8 cellular contexts compared by ENCODE assay signal in the genomic region with DNA sequence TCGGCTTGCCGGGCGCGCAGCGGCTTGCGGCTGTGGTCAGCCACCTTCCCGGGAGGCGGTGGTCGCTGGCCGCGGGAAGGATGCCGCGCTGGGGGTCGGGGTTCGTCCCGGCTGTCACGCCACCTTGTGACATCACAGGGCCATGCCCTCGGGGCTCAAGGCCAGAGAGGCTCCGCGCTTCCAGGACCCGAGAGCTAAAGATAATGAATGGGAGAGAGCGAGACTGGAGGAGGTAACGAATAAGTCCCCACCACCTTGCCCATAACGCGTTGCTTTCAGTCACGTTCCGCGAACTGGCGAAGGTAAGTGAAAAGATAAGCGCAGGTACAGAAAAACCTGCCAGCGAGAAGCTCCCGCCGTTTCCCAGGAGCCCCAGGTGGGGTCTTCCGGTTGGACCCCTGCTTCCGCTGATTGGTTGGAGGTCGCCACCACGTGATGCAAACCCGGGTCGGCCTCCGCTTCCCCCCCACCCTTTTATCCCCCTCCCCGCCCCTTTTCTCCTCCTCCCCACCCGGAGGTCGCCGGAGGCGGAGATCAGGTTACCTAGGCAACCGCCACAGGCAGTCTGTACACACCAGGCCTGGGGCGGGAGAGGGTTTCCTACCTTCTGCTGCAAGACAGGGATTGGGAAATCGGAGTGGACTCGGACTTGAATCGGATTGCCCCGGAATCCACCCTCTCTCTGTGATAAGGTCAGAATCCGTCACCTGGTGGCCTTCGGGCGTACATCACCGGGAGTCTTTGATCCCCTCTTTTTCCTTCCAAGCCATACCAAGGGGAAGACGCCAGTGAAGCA. TPM values are rescaled to one million over a fixed set of nuclear protein-coding genes. Genes with fewer than 3 reads are reported as not detected.
DNase-seq lines count a peak whose midpoint lies in the region; ATAC-seq, FAIRE-seq and TF ChIP-seq lines count a peak whose summit lies in the region.

Gene LRRC9 (plus strand): TSS at position 563 of the 796 bp plus-strand sequence.

- H3K23me2 ChIP-seq in H1 (ENCODE audit: low read depth, low read length): peaks cover 6% of the 10 kb centered on the region

- in situ Hi-C loops in IMR-90 (cut with MboI; ENCODE audit: low sequenced_read_pairs): no loop called here

- no peak within 1 kb of the TSS for H2BK120ac ChIP-seq in IMR-90 (ENCODE audit: low read depth, low read length)
- H2BK120ac ChIP-seq in H1 (replicated peaks; ENCODE audit: low read depth, low read length): no peak within 1 kb of the TSS

- no peak within 1 kb of the TSS for H3K14ac ChIP-seq in IMR-90 (replicated peaks; ENCODE audit: low read depth, low read length)
- H3K14ac ChIP-seq in H1 (ENCODE audit: insufficient read length): no peak within 1 kb of the TSS

- no peak within 1 kb of the TSS for H3K18ac ChIP-seq in IMR-90 (ENCODE audit: low read depth, low read length)
- H3K18ac ChIP-seq in H1 (ENCODE audit: extremely low read depth, low read length): peak within 1 kb of the TSS; percentile 100

- TF ChIP-seq CTCF in DND-41 (IDR thresholded peaks at IDR 0.05; ENCODE audit: borderline replicate concordance, extremely low read depth, low read length, poor library complexity, severe bottlenecking): no peak
- TF ChIP-seq CTCF in IMR-90 (conservative IDR thresholded peaks at IDR 0.05; ENCODE audit: low read depth, low read length): no peak
- peak in 1 of 3 experiments; percentile 15; a peak in 1 of 4 replicates for TF ChIP-seq CTCF in H1 (IDR thresholded peaks at IDR 0.05; ENCODE audit: control extremely low read depth in 1 of 3, insufficient read depth in 1 of 3, low read depth in 1 of 3, low read length in 3 of 3)

- H3K36me3 ChIP-seq in DND-41 (ENCODE audit: insufficient read depth, low read length): no peaks in the 10 kb centered on the region
- no peaks in the 10 kb centered on the region for H3K36me3 ChIP-seq in IMR-90 (ENCODE audit: control insufficient read depth, insufficient read depth, low read length)
- no peaks in the 10 kb centered on the region for H3K36me3 ChIP-seq in H1 (ENCODE audit: control insufficient read depth in 2 of 4, insufficient read depth in 4 of 4, low read length in 3 of 4)
- H3K36me3 ChIP-seq in mesodermal cell (ENCODE audit: control insufficient read depth, insufficient read depth, low read length): no peaks in the 10 kb centered on the region

- peak; percentile 5 for DNase-seq in DND-41
- DNase-seq in IMR-90: no peak
- peak; percentile 88 to 89 for DNase-seq in H1 (ENCODE audit: low read depth in 1 of 2, low spot score in 2 of 2)
- peak; percentile 18 for DNase-seq in superior temporal gyrus (ENCODE audit: extremely low spot score)
- no peak for DNase-seq in SIG-M5 (lab: John Stamatoyannopoulos, UW)

- H2BK15ac ChIP-seq in IMR-90 (ENCODE audit: low read depth, low read length): no peak within 1 kb of the TSS
- H2BK15ac ChIP-seq in H1 (ENCODE audit: low read length): 0 out of 2 replicates have a peak within 1 kb of the TSS, but pooled peaks have one; percentile 19

- intact Hi-C loops in IMR-90 (cut with micrococcal nuclease): loop anchor here (1.0 to 5.0 kb wide), 2 partner anchors 212 to 287 kb away; no protein-coding TSS in a partner anchor

- peaks cover 11% of the 10 kb centered on the region for H3K27me3 ChIP-seq in DND-41 (ENCODE audit: insufficient read depth, low read length, poor library complexity)
- H3K27me3 ChIP-seq in IMR-90 (ENCODE audit: control insufficient read depth, insufficient read depth, low read length): peaks cover 21% of the 10 kb centered on the region
- H3K27me3 ChIP-seq in H1 (replicated peaks in 1 of 4; ENCODE audit: control insufficient read depth in 3 of 4, extremely low read depth in 1 of 4, insufficient read depth in 3 of 4, low read length in 3 of 4): no peaks in the 10 kb centered on the region

- CTCF ChIA-PET in IMR-90 (lab: Yijun Ruan, JAX) (no interaction called here), H1 (lab: Charles Lee; ENCODE audit: partially characterized antibody) (interaction anchor here (0.6 to 1.0 kb wide), 4 partner anchors 22 to 287 kb away, joined by 3 read pairs; no protein-coding TSS in a partner anchor)

- H3K4me1 Mint-ChIP-seq in T-helper 1 cell treated with Interleukin-12 subunit alpha and Interleukin-12 subunit beta and Interleukin-4 antibody, amounts not matched to agents 30 μg/mL and 1 μg/mL, for 36 hours (ENCODE audit: low read depth): peaks cover 1% of the 10 kb centered on the region

- H3K4ac ChIP-seq in IMR-90 (ENCODE audit: low read depth, low read length): no peak within 1 kb of the TSS
- H3K4ac ChIP-seq in H1 (replicated peaks; ENCODE audit: insufficient read length, low read depth, low read length): no peak within 1 kb of the TSS

- H3K79me1 ChIP-seq in IMR-90 (ENCODE audit: low read depth in 1 of 2, low read length in 2 of 2) (no peaks in the 10 kb centered on the region), H1 (ENCODE audit: low read depth, low read length) (no peaks in the 10 kb centered on the region)

- H3K27ac ChIP-seq in DND-41 (ENCODE audit: low read length): no peak within 1 kb of the TSS
- no peak within 1 kb of the TSS for H3K27ac ChIP-seq in IMR-90 (ENCODE audit: insufficient read depth, low read length)
- H3K27ac ChIP-seq in H1 (ENCODE audit: low read depth, low read length): peak within 1 kb of the TSS; percentile 84
- H3K27ac ChIP-seq in mesodermal cell (ENCODE audit: low read depth, low read length, severe bottlenecking): peak within 1 kb of the TSS; percentile 88

- no peak within 1 kb of the TSS for H4K91ac ChIP-seq in IMR-90 (ENCODE audit: insufficient read depth, low read depth, low read length)
- no peak within 1 kb of the TSS for H4K91ac ChIP-seq in H1 (replicated peaks; ENCODE audit: insufficient read length, low read length)

- no peak within 1 kb of the TSS for H2AK5ac ChIP-seq in IMR-90 (ENCODE audit: low read depth, low read length)
- H2AK5ac ChIP-seq in H1 (ENCODE audit: low read depth, low read length): no peak within 1 kb of the TSS

- H3K27me3 Mint-ChIP-seq in T-helper 1 cell treated with Interleukin-12 subunit alpha and Interleukin-12 subunit beta and Interleukin-4 antibody, amounts not matched to agents 30 μg/mL and 1 μg/mL, for 36 hours (ENCODE audit: low read depth): peaks cover 39% of the 10 kb centered on the region

- no peak within 1 kb of the TSS for H3K9ac ChIP-seq in DND-41 (ENCODE audit: low read depth, low read length)
- H3K9ac ChIP-seq in IMR-90 (ENCODE audit: low read depth, low read length): no peak within 1 kb of the TSS
- H3K9ac ChIP-seq in H1 (replicated peaks in 1 of 4; ENCODE audit: extremely low read depth in 1 of 4, low read depth in 3 of 4, low read length in 3 of 4): peak within 1 kb of the TSS; percentile 62 to 98 (median 70)

- H3K4me3 ChIP-seq in DND-41 (ENCODE audit: low read depth in 1 of 2, low read length in 2 of 2) (no peak within 1 kb of the TSS), IMR-90 (ENCODE audit: insufficient read depth, low read depth, low read length) (peak within 1 kb of the TSS; percentile 24; the same call in 1 of the 2 replicates), H1 (ENCODE audit: extremely low read depth in 1 of 4, insufficient read depth in 2 of 4, low read depth in 3 of 4, low read length in 4 of 4) (peak within 1 kb of the TSS; percentile 67 to 87 (median 80)), mesodermal cell (ENCODE audit: extremely low read depth, insufficient read depth, low read length, poor library complexity, severe bottlenecking) (peak within 1 kb of the TSS; percentile 63)

- POLR2A ChIA-PET in IMR-90 (lab: Charles Lee; ENCODE audit: unreplicated experiment) (no interaction called here), H1 (lab: Charles Lee; ENCODE audit: partially characterized antibody) (interaction anchor here (0.7 kb wide), 2 partner anchors 342 to 1004 kb away, joined by 3 read pairs; no protein-coding TSS in a partner anchor)

- peak within 1 kb of the TSS; percentile 97; the same call in 1 of the 2 replicates for H2BK12ac ChIP-seq in H1 (ENCODE audit: low read depth, low read length)

- ATAC-seq in DND-41 (ENCODE audit: insufficient read depth, low read depth) (no peak), IMR-90 (ENCODE audit: low read depth) (peak; percentile 29; the same call in 1 of the 2 replicates), HG03175 (IDR thresholded peaks at IDR 0.05; ENCODE audit: unreplicated experiment) (no peak)

- H3K4me2 ChIP-seq in DND-41 (ENCODE audit: insufficient read depth, low read length): no peak within 1 kb of the TSS
- H3K4me2 ChIP-seq in IMR-90 (ENCODE audit: low read depth, low read length): peak within 1 kb of the TSS; percentile 94
- peak within 1 kb of the TSS; percentile 89 to 98 for H3K4me2 ChIP-seq in H1 (ENCODE audit: insufficient read depth in 1 of 2, low read depth in 2 of 2, low read length in 2 of 2)

- H2BK20ac ChIP-seq in IMR-90 (ENCODE audit: low read depth, low read length) (no peak within 1 kb of the TSS), H1 (ENCODE audit: low read length) (no peak within 1 kb of the TSS)

- H3K9me1 ChIP-seq in IMR-90 (ENCODE audit: insufficient read depth, low read length): no peaks in the 10 kb centered on the region

- no peak for TF ChIP-seq RAD21 in IMR-90 (IDR thresholded peaks at IDR 0.05; ENCODE audit: low read length)
- TF ChIP-seq RAD21 in H1 (IDR thresholded peaks at IDR 0.05 in 1 of 2, conservative IDR thresholded peaks at IDR 0.05 in 1 of 2; ENCODE audit: low read depth in 2 of 2, low read length in 2 of 2): 0 out of 4 replicates have a peak, but pooled peaks of 1 of the 2 experiments have one; percentile 2

- H2AFZ ChIP-seq in DND-41 (ENCODE audit: low read depth, low read length) (no peak within 1 kb of the TSS), IMR-90 (replicated peaks; ENCODE audit: low read length, poor library complexity) (peak within 1 kb of the TSS; percentile 81), H1 (ENCODE audit: low read length) (peak within 1 kb of the TSS; percentile 99)

- no peak for TF ChIP-seq POLR2A in IMR-90 (IDR thresholded peaks at IDR 0.05; ENCODE audit: low read depth, low read length)
- TF ChIP-seq POLR2A in H1 (IDR thresholded peaks at IDR 0.05; ENCODE audit: control extremely low read depth in 1 of 2, low read depth in 2 of 2, low read length in 2 of 2): peak; percentile 51 to 80; a peak in 2 of 3 replicates

- H3K9me3 ChIP-seq in DND-41 (ENCODE audit: insufficient read depth, low read length, severe bottlenecking) (peaks cover 2% of the 10 kb centered on the region), IMR-90 (ENCODE audit: control insufficient read depth, insufficient read depth, low read length) (no peaks in the 10 kb centered on the region), H1 (ENCODE audit: insufficient read depth in 2 of 2, low read depth in 1 of 2, low read length in 1 of 2) (no peaks in the 10 kb centered on the region), mesodermal cell (ENCODE audit: control insufficient read depth, low read length) (no peaks in the 10 kb centered on the region)

- no peak for TF ChIP-seq EP300 in H1 (IDR thresholded peaks at IDR 0.05; ENCODE audit: borderline replicate concordance in 1 of 2, low read depth in 2 of 2, low read length in 2 of 2)

- no peaks in the 10 kb centered on the region for H3K4me1 ChIP-seq in DND-41 (ENCODE audit: insufficient read depth, low read length)
- no peaks in the 10 kb centered on the region; the same call in 1 of the 2 replicates for H3K4me1 ChIP-seq in IMR-90 (ENCODE audit: control insufficient read depth, insufficient read depth, low read length)
- peaks cover 0 to 4% (median 1%) of the 10 kb centered on the region in 4 experiments; a peak in 3 of 7 replicates for H3K4me1 ChIP-seq in H1 (replicated peaks in 1 of 4; ENCODE audit: control insufficient read depth in 3 of 4, insufficient read depth in 4 of 4, low read length in 3 of 4)
- no peaks in the 10 kb centered on the region for H3K4me1 ChIP-seq in mesodermal cell (ENCODE audit: control insufficient read depth, insufficient read depth, low read length, poor library complexity, severe bottlenecking)

- H3K9me3 Mint-ChIP-seq in T-helper 1 cell treated with Interleukin-12 subunit alpha and Interleukin-12 subunit beta and Interleukin-4 antibody, amounts not matched to agents 30 μg/mL and 1 μg/mL, for 36 hours: no peaks in the 10 kb centered on the region

- H3K23ac ChIP-seq in IMR-90 (ENCODE audit: low read depth, low read length) (no peak within 1 kb of the TSS), H1 (ENCODE audit: insufficient read length) (no peak within 1 kb of the TSS)

- no CpG with 5 or more reads among the region's 56 CpGs for WGBS in IMR-90 (ENCODE audit: extremely low coverage in 2 of 2, insufficient read length in 1 of 2), 2 experiments
- 2% methylated on average over 38 of the region's 56 CpGs; no CpG with 5 or more reads in 1 of the 2 experiments for WGBS in H1 (ENCODE audit: extremely low coverage in 1 of 2, insufficient coverage in 1 of 2, insufficient read length in 1 of 2, insufficient replicate concordance in 2 of 2, low coverage in 1 of 2, low lambda C conversion rate in 2 of 2, missing lambda C conversion rate in 1 of 2), 2 experiments
- 0 to 1% methylated on average over 32 to 38 of the region's 56 CpGs for WGBS in mesodermal cell (ENCODE audit: insufficient coverage in 2 of 2), 2 experiments

- no peak within 1 kb of the TSS for H3K56ac ChIP-seq in IMR-90 (ENCODE audit: extremely low read depth, insufficient read depth, low read length)
- peak within 1 kb of the TSS; percentile 27 for H3K56ac ChIP-seq in H1 (replicated peaks; ENCODE audit: insufficient read length, low read depth, low read length)

- peak; percentile 50 for FAIRE-seq in H1 (lab: Jason Lieb, UNC)

- no peak within 1 kb of the TSS for H2BK5ac ChIP-seq in IMR-90 (ENCODE audit: low read depth, low read length, poor library complexity, severe bottlenecking)
- peak within 1 kb of the TSS; percentile 98 for H2BK5ac ChIP-seq in H1 (ENCODE audit: low read depth, low read length)

- peak within 1 kb of the TSS; percentile 49 for H3K4me3 Mint-ChIP-seq in T-helper 1 cell treated with Interleukin-12 subunit alpha and Interleukin-12 subunit beta and Interleukin-4 antibody, amounts not matched to agents 30 μg/mL and 1 μg/mL, for 36 hours

- no peaks in the 10 kb centered on the region for H3K36me3 Mint-ChIP-seq in T-helper 1 cell treated with Interleukin-12 subunit alpha and Interleukin-12 subunit beta and Interleukin-4 antibody, amounts not matched to agents 30 μg/mL and 1 μg/mL, for 36 hours (ENCODE audit: low read depth)

- H4K20me1 ChIP-seq in DND-41 (ENCODE audit: insufficient read depth, low read length) (no peaks in the 10 kb centered on the region), IMR-90 (ENCODE audit: insufficient read depth, low read length) (no peaks in the 10 kb centered on the region), H1 (replicated peaks in 1 of 2; ENCODE audit: control insufficient read depth in 1 of 2, insufficient read depth in 2 of 2, low read length in 2 of 2) (no peaks in the 10 kb centered on the region)

- H4K8ac ChIP-seq in IMR-90 (ENCODE audit: low read depth in 2 of 2, low read length in 2 of 2) (no peak within 1 kb of the TSS), H1 (ENCODE audit: extremely low read depth, insufficient read depth, low read length) (peak within 1 kb of the TSS; percentile 84)

- no peak within 1 kb of the TSS for H2AK9ac ChIP-seq in IMR-90 (replicated peaks; ENCODE audit: low read depth, low read length, poor library complexity)

- dilution Hi-C loops in IMR-90 (cut with HindIII; ENCODE audit: low sequenced_read_pairs, unreplicated experiment): no loop called here

- H4K5ac ChIP-seq in IMR-90 (ENCODE audit: low read depth, low read length): no peak within 1 kb of the TSS
- H4K5ac ChIP-seq in H1 (ENCODE audit: insufficient read length, low read depth, low read length): peak within 1 kb of the TSS; percentile 84

- no TSS peak for BruUV-seq in IMR-90 (replicated peaks; lab: Mats Ljungman, UMichigan)

- H3K79me2 ChIP-seq in DND-41 (ENCODE audit: insufficient read depth, low read length) (no peaks in the 10 kb centered on the region), H1 (ENCODE audit: control insufficient read depth in 1 of 2, insufficient read depth in 2 of 2, low read length in 2 of 2) (no peaks in the 10 kb centered on the region)

- H3K27ac Mint-ChIP-seq in T-helper 1 cell treated with Interleukin-12 subunit alpha and Interleukin-12 subunit beta and Interleukin-4 antibody, amounts not matched to agents 30 μg/mL and 1 μg/mL, for 36 hours: no peak within 1 kb of the TSS

RNA-seq across cellular contexts. Expression of gene LRRC9, which starts in this region (rescaled TPM):
- not detected in 2 replicates for total RNA-seq in IMR-90 (2012; rRNA removed)
- polyA plus RNA-seq in IMR-90 (2012; rRNA removed): not detected in 2 replicates
- not detected in 2 replicates for polyA plus RNA-seq in IMR-90 (2012; cell fraction: cytosol; rRNA removed)
- polyA plus RNA-seq in IMR-90 (2012; cell fraction: nucleus; rRNA removed; ENCODE audit: low replicate concordance): not detected in 2 replicates
- 0.84 and 1.8 TPM in 2 replicates for total RNA-seq in H1 (2021; fragmentation: NEBNext Ultra II Directional; extraction: Animal tissue kit (Norgen Biotek cat#: 25700))
- polyA plus RNA-seq in H1 (2011; rRNA removed): 0.12 and 0.16 TPM in 2 replicates
- polyA plus RNA-seq in H1 (2011; cell fraction: cytosol; rRNA removed): 0.21 TPM
- polyA plus RNA-seq in H1 (2011; cell fraction: nucleus; rRNA removed): 0.10 TPM
- 0.16 to 0.59 TPM (median 0.36 TPM) in 4 replicates for polyA plus RNA-seq in H1 (2012, experiment 1 of 2)
- not detected for polyA plus RNA-seq in H1 (2012, experiment 2 of 2)
- 0.57 TPM for polyA plus RNA-seq in H1 (2013, experiment 1 of 2)
- 0.70 TPM for polyA plus RNA-seq in H1 (2013, experiment 2 of 2)
- 0.32 and 0.59 TPM in 2 replicates for polyA minus RNA-seq in H1 (2011; rRNA and poly(A)+ RNA removed)
- polyA minus RNA-seq in H1 (2011; cell fraction: cytosol; rRNA and poly(A)+ RNA removed): not detected
- polyA minus RNA-seq in H1 (2011; cell fraction: nucleus; rRNA and poly(A)+ RNA removed): 1.3 TPM
- 0.44 TPM for polyA plus RNA-seq in mesodermal cell (2013, experiment 1 of 2)
- 1.7 TPM for polyA plus RNA-seq in mesodermal cell (2013, experiment 2 of 2)

Comparison
In these comparisons a context has a peak if more than half of its experiments do, and no peak if none do; other contexts are left out.
1. Peak in ATAC-seq, H3K4me3 ChIP-seq and H3K4me2 ChIP-seq in IMR-90; RNA of the gene not detected or under 1 TPM.
2. DNase-seq: peak in DND-41 (single experiment), H1 (2 of 2) and superior temporal gyrus (single experiment); none in IMR-90 (single experiment) and SIG-M5 (single experiment).
3. H3K27ac ChIP-seq: peak in H1 (single experiment) and mesodermal cell (single experiment); none in DND-41 (single experiment) and IMR-90 (single experiment).
4. H3K4me3 ChIP-seq: peak in H1 (4 of 4) and mesodermal cell (single experiment); none in DND-41 (0 of 2).
5. H3K9ac ChIP-seq: peak in H1 (4 of 4); none in DND-41 (single experiment) and IMR-90 (single experiment).